In genomic region chr12:638948-639557, GRCh38 we compare ENCODE assay signal across 12 cellular contexts. TPM values are rescaled to one million over a fixed set of nuclear protein-coding genes. Genes with fewer than 3 reads are reported as not detected.
A peak's percentile ranks its signal among the peaks of the same experiment; 100 is the strongest.
DNase-seq lines count a peak whose midpoint lies in the region; ATAC-seq and TF ChIP-seq lines count a peak whose summit lies in the region.
"Had no signal": no experiment of that assay in that cellular context is flagged by ENCODE, and none has a peak within 500 bp of the region (broad histone marks: within the 10 kb centered on the region; RNA-seq: fewer than 3 reads in every experiment).

No MANE protein-coding gene starts in this region.

- WGBS in stomach, 5 donors = 45 to 71% (median 64%) methylated on average over 3 of the region's 3 CpGs

- TF ChIP-seq EP300 in stomach (IDR thresholded peaks at IDR 0.05) = no peak

- peak overlapping the region; percentile 4 to 44 for H3K4me3 Mint-ChIP-seq in activated T-cell treated with anti-CD3 and anti-CD28 coated beads, Interleukin-2, amount 50 U/mL, for 72 hours
- H3K4me3 Mint-ChIP-seq in effector memory CD8-positive, alpha-beta T cell = no peak overlapping the region

- peak overlapping the region; percentile 97 for H3K27ac Mint-ChIP-seq in activated T-cell treated with anti-CD3 and anti-CD28 coated beads, Interleukin-2, amount 50 U/mL, for 72 hours
- peak overlapping the region; percentile 81 to 92 for H3K27ac Mint-ChIP-seq in effector memory CD8-positive, alpha-beta T cell

- no peak overlapping the region for H3K4me3 ChIP-seq in stomach

- H3K4me1 ChIP-seq in stomach = peaks cover 10 to 24% (median 15%) of the 10 kb centered on the region in 4 donors

- DNase-seq in activated T-cell treated with anti-CD3 and anti-CD28 coated beads, Interleukin-2, amount 50 U/mL, for 72 hours = no peak
- no peak for DNase-seq in activated T-cell treated with anti-CD3 and anti-CD28 coated beads, Interleukin-2, amount 50 U/mL, for 1 hour
- DNase-seq in NOMO-1 treated with DMSO at 0.1 percent for 48 hours (lab: John Stamatoyannopoulos, UW; ENCODE audit: unreplicated experiment) = peak; percentile 55
- DNase-seq in effector memory CD8-positive, alpha-beta T cell = no peak
- no peak for DNase-seq in stomach
- DNase-seq in NCI-H2196 treated with DMSO at 0.1 percent for 48 hours (lab: John Stamatoyannopoulos, UW; ENCODE audit: unreplicated experiment) = no peak
- no peak for DNase-seq in NCI-H82 treated with DMSO at 0.1 percent for 48 hours (lab: John Stamatoyannopoulos, UW; ENCODE audit: unreplicated experiment)
- no peak for DNase-seq in A172 (ENCODE audit: low spot score)
- DNase-seq: NCI-H345, SHP77 had no signal

- intact Hi-C loops in stomach (cut with DNase I; ENCODE audit: low total_unique reads) = loop anchor here (10.0 kb wide), 1 partner anchor 64 kb away; no protein-coding TSS in a partner anchor

- H3K9me3 ChIP-seq in stomach = no peaks in the 10 kb centered on the region

- no peak for TF ChIP-seq POLR2A in stomach (IDR thresholded peaks at IDR 0.05)

- H3K36me3 Mint-ChIP-seq in activated T-cell treated with anti-CD3 and anti-CD28 coated beads, Interleukin-2, amount 50 U/mL, for 72 hours (ENCODE audit: insufficient read depth in 2 of 2) = peaks cover 0 to 2% of the 10 kb centered on the region in 2 donors
- peaks cover 15% of the 10 kb centered on the region for H3K36me3 Mint-ChIP-seq in effector memory CD8-positive, alpha-beta T cell (ENCODE audit: insufficient read depth)

- H3K9me3 Mint-ChIP-seq in activated T-cell treated with anti-CD3 and anti-CD28 coated beads, Interleukin-2, amount 50 U/mL, for 72 hours = no peaks in the 10 kb centered on the region
- H3K9me3 Mint-ChIP-seq in effector memory CD8-positive, alpha-beta T cell = no peaks in the 10 kb centered on the region
- H3K9me3 Mint-ChIP-seq: neural crest cell had no signal

- no peaks in the 10 kb centered on the region for H3K27me3 Mint-ChIP-seq in activated T-cell treated with anti-CD3 and anti-CD28 coated beads, Interleukin-2, amount 50 U/mL, for 72 hours (ENCODE audit: low read depth)
- H3K27me3 Mint-ChIP-seq in effector memory CD8-positive, alpha-beta T cell = no peaks in the 10 kb centered on the region

- no peak for TF ChIP-seq CTCF in stomach (IDR thresholded peaks at IDR 0.05)

- H3K27me3 ChIP-seq in stomach = no peaks in the 10 kb centered on the region

- no peaks in the 10 kb centered on the region for H3K36me3 ChIP-seq in stomach

- H3K27ac ChIP-seq in stomach = peak overlapping the region in 3 of 5 donors; percentile 10 to 57 (median 27)

- ATAC-seq in activated T-cell treated with anti-CD3 and anti-CD28 coated beads, Interleukin-2, amount 50 U/mL, for 72 hours (replicated peaks in 1 of 2) = peak; percentile 43 to 52
- no peak for ATAC-seq in effector memory CD8-positive, alpha-beta T cell (replicated peaks)
- ATAC-seq: HCT116 had no signal

- peaks cover 52% of the 10 kb centered on the region for H3K4me1 Mint-ChIP-seq in activated T-cell treated with anti-CD3 and anti-CD28 coated beads, Interleukin-2, amount 50 U/mL, for 72 hours (ENCODE audit: low read depth)
- peaks cover 17 to 31% of the 10 kb centered on the region in 2 donors for H3K4me1 Mint-ChIP-seq in effector memory CD8-positive, alpha-beta T cell (ENCODE audit: low read depth in 2 of 2)

RNA-seq across cellular contexts. Expression of gene NINJ2, which starts 24.2 kb away (rescaled TPM):
- 1 to 10 TPM; 3.0 to 8.1 TPM for total RNA-seq in activated T-cell treated with anti-CD3 and anti-CD28 coated beads, Interleukin-2, amount 50 U/mL, for 72 hours
- total RNA-seq in stomach = 10 to 100 TPM in 1 of 5 donors, 1 to 10 TPM in 1, not detected in 3; 2.2 to 26.2 TPM
- 1 to 10 TPM; 2.0 to 5.2 (median 5.0) TPM for polyA plus RNA-seq in stomach
- not detected in 2 replicates for total RNA-seq in A172 (2014; rRNA removed; shearing (Covaris generic))

Comparison
In these comparisons a context has a peak if more than half of its experiments do, and no peak if none do; other contexts are left out.
1. H3K4me3 Mint-ChIP-seq: peak in activated T-cell treated with anti-CD3 and anti-CD28 coated beads, Interleukin-2, amount 50 U/mL, for 72 hours (2 of 2); none in effector memory CD8-positive, alpha-beta T cell (0 of 2).